1 cellular context compared by ENCODE assay signal in the genomic region with DNA sequence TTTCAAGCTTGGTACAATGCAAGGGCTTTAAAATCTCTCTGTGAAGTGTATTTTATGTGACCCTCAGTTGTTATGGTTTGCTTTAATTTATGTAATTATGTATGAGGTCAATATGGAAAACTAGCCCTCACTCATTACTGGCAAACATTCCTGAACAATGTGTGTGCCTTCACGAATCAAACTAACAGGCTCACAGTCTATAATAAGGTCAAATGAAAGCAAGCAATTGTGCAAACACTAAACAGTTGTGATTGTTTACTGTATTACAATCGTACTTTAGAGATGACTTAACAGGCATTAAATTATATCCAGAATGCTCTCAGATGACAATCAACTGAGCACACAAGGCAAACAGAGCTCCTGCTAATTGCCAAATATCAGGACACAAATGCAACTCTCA.
A peak's percentile ranks its signal among the peaks of the same experiment; 100 is the strongest.
TF ChIP-seq lines count a peak whose summit lies in the region.

No MANE protein-coding gene starts in this region.

TF ChIP-seq in IMR-90, 13 proteins besides CTCF, POLR2A, EP300 and RAD21:
- TF ChIP-seq BHLHE40 (IDR thresholded peaks at IDR 0.05; ENCODE audit: low read depth, low read length) (no peak), CEBPB (IDR thresholded peaks at IDR 0.05; ENCODE audit: low read depth, low read length) (peak; percentile 70)
